8 cellular contexts compared by ENCODE assay signal in the genomic region with DNA sequence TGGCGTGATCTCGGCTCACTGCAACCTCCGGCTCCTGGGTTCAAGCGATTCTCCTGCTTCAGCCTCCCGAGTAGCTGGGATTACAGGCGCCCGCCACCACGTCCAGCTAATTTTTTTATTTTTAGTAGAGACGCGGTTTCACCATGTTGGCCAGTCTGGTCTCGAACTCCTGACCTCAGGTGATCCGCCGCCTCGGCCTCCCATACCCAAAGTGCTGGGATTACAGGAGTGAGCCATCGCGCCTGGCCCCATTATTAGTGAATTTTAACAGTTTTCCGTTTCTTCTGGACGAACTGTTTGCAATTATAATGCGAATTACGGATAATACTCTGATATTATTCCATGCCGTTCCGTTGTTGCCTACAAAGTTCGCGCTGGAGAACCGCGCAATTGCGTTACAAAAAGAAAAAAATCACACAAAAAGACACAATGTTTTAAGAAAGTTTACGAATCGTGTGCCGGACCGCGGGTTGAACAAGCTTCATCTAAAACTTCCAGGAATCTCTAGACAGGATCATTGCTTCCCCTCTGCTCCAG. TPM values are rescaled to one million over a fixed set of nuclear protein-coding genes. Genes with fewer than 3 reads are reported as not detected.
DNase-seq lines count a peak whose midpoint lies in the region; ATAC-seq, FAIRE-seq and TF ChIP-seq lines count a peak whose summit lies in the region.
"Not testable (repeated sequence)": the region's sequence is repeated elsewhere in the genome, so short reads cannot be mapped to it uniquely, and the experiment has no call there.
"Had no signal": no experiment of that assay in that cellular context is flagged by ENCODE, and none has a peak within 500 bp of the region (broad histone marks: within the 10 kb centered on the region; RNA-seq: fewer than 3 reads in every experiment).

No MANE protein-coding gene starts in this region.

- H2AK9ac ChIP-seq in IMR-90 (replicated peaks; ENCODE audit: low read depth, low read length, poor library complexity), result peak overlapping the region; percentile 60

- H4K8ac ChIP-seq in IMR-90 (ENCODE audit: low read depth in 2 of 2, low read length in 2 of 2), result peak overlapping the region; percentile 66 to 81

- in situ Hi-C loops in IMR-90 (cut with MboI; ENCODE audit: low sequenced_read_pairs), result not testable (repeated sequence)

- dilution Hi-C loops in IMR-90 (cut with HindIII; ENCODE audit: low sequenced_read_pairs, unreplicated experiment), result not testable (repeated sequence)

- peak overlapping the region; percentile 81 for H4K91ac ChIP-seq in IMR-90 (ENCODE audit: insufficient read depth, low read depth, low read length)

- FAIRE-seq in A549 (lab: Jason Lieb, UNC), result not testable (repeated sequence)

- not testable (repeated sequence) for H3K27me3 ChIP-seq in IMR-90 (ENCODE audit: control insufficient read depth, insufficient read depth, low read length); duodenal mucosa (ENCODE audit: control insufficient read depth in 1 of 2, insufficient read depth in 2 of 2, low read length in 2 of 2); layer of hippocampus (ENCODE audit: control insufficient read depth, insufficient read depth, low read length); psoas muscle (ENCODE audit: insufficient read depth in 3 of 3, low read length in 2 of 3)

- not testable (repeated sequence) for TF ChIP-seq CTCF in A549 (IDR thresholded peaks at IDR 0.05); IMR-90 (conservative IDR thresholded peaks at IDR 0.05; ENCODE audit: low read depth, low read length); activated CD8-positive, alpha-beta T cell treated with anti-CD3 and anti-CD28 coated beads for 36 hours (IDR thresholded peaks at IDR 0.05); psoas muscle (IDR thresholded peaks at IDR 0.05)

- intact Hi-C loops in IMR-90 (cut with micrococcal nuclease) (loop anchor here (2.0 kb wide), 2 partner anchors 19 to 63 kb away; no protein-coding TSS in a partner anchor), psoas muscle (cut with DNase I) (loop anchor here in 1 of 2 donors (2.0 kb wide), 1 partner anchor 29 kb away; no protein-coding TSS in a partner anchor)
- intact Hi-C loops in activated CD8-positive, alpha-beta T cell treated with anti-CD3 and anti-CD28 coated beads for 36 hours (cut with micrococcal nuclease), result not testable (repeated sequence)

- H3K36me3 ChIP-seq in IMR-90 (ENCODE audit: control insufficient read depth, insufficient read depth, low read length); duodenal mucosa (ENCODE audit: control insufficient read depth in 1 of 2, insufficient read depth in 2 of 2, low read length in 2 of 2): not testable (repeated sequence)
- peaks cover 0 to 17% of the 10 kb centered on the region in 2 donors for H3K36me3 ChIP-seq in psoas muscle (ENCODE audit: insufficient read depth in 1 of 2, low read depth in 1 of 2)

- ATAC-seq in A549; IMR-90 (ENCODE audit: low read depth); activated CD8-positive, alpha-beta T cell treated with anti-CD3 and anti-CD28 coated beads for 36 hours; psoas muscle: not testable (repeated sequence)

- H3K9me3 Mint-ChIP-seq in activated CD8-positive, alpha-beta T cell treated with anti-CD3 and anti-CD28 coated beads for 36 hours, result not testable (repeated sequence)

- peaks cover 36% of the 10 kb centered on the region for H3K36me3 Mint-ChIP-seq in activated CD8-positive, alpha-beta T cell treated with anti-CD3 and anti-CD28 coated beads for 36 hours (ENCODE audit: low read depth)

- peaks cover 32% of the 10 kb centered on the region for H3K4me1 ChIP-seq in A549
- not testable (repeated sequence) for H3K4me1 ChIP-seq in IMR-90 (ENCODE audit: control insufficient read depth, insufficient read depth, low read length)
- peaks cover 22 to 26% of the 10 kb centered on the region in 2 donors for H3K4me1 ChIP-seq in duodenal mucosa (ENCODE audit: control insufficient read depth in 1 of 2, insufficient read depth in 2 of 2, low read length in 2 of 2)
- H3K4me1 ChIP-seq in psoas muscle, result peaks cover 33% of the 10 kb centered on the region

- H3K56ac ChIP-seq in IMR-90 (ENCODE audit: extremely low read depth, insufficient read depth, low read length), result peak overlapping the region; percentile 89

- peaks cover 0 to 30% of the 10 kb centered on the region in 2 experiments; a peak in 2 of 4 replicates for H3K79me1 ChIP-seq in IMR-90 (ENCODE audit: low read depth in 1 of 2, low read length in 2 of 2)

- peak overlapping the region; percentile 94 for H3K23ac ChIP-seq in IMR-90 (ENCODE audit: low read depth, low read length)

- H3K14ac ChIP-seq in IMR-90 (replicated peaks; ENCODE audit: low read depth, low read length), result peak overlapping the region; percentile 92

- peak overlapping the region; percentile 57 for H3K4me2 ChIP-seq in A549
- H3K4me2 ChIP-seq in IMR-90 (ENCODE audit: low read depth, low read length), result peak overlapping the region; percentile 93

- H3K9ac ChIP-seq in IMR-90 (ENCODE audit: low read depth, low read length) (peak overlapping the region; percentile 91), duodenal mucosa (ENCODE audit: low read depth in 1 of 2, low read length in 2 of 2) (peak overlapping the region; percentile 61 to 93)

- not testable (repeated sequence) for TF ChIP-seq EP300 in A549 (IDR thresholded peaks at IDR 0.05)

- H3K27me3 Mint-ChIP-seq in activated CD8-positive, alpha-beta T cell treated with anti-CD3 and anti-CD28 coated beads for 36 hours, result not testable (repeated sequence)

- DNase-seq in A549 (ENCODE audit: low read depth in 1 of 2, low spot score in 1 of 2); IMR-90; activated CD8-positive, alpha-beta T cell treated with anti-CD3 and anti-CD28 coated beads for 36 hours; psoas muscle: not testable (repeated sequence)

- H4K5ac ChIP-seq in IMR-90 (ENCODE audit: low read depth, low read length), result peak overlapping the region; percentile 85

- H2BK5ac ChIP-seq in IMR-90 (ENCODE audit: low read depth, low read length, poor library complexity, severe bottlenecking), result peak overlapping the region; percentile 83

- peak overlapping the region; percentile 82 for H3K4me3 ChIP-seq in A549
- H3K4me3 ChIP-seq in IMR-90 (ENCODE audit: insufficient read depth, low read depth, low read length), result peak overlapping the region; percentile 67
- peak overlapping the region; percentile 88 to 93 for H3K4me3 ChIP-seq in duodenal mucosa (ENCODE audit: low read depth in 1 of 2, low read length in 2 of 2)
- H3K4me3 ChIP-seq in psoas muscle, result peak overlapping the region; percentile 100

- CTCF ChIA-PET in A549 (lab: Yijun Ruan, JAX) (interaction anchor here (0.8 kb wide), 1 partner anchor 48 kb away, joined by 6 read pairs; no protein-coding TSS in a partner anchor), IMR-90 (lab: Yijun Ruan, JAX) (interaction anchor here (0.6 to 0.9 kb wide), 2 partner anchors 20 to 138 kb away, joined by 3 read pairs; no protein-coding TSS in a partner anchor)
- CTCF ChIA-PET in activated CD8-positive, alpha-beta T cell treated with anti-CD3 and anti-CD28 coated beads for 36 hours (lab: Charles Lee), result interaction anchor here (0.6 to 2.4 kb wide), 6 partner anchors 18 to 134 kb away, joined by 3 to 9 read pairs (median 6); a partner anchor contains a TSS

- H2AK5ac ChIP-seq in IMR-90 (ENCODE audit: low read depth, low read length), result not testable (repeated sequence)

- H3K4ac ChIP-seq in IMR-90 (ENCODE audit: low read depth, low read length), result peak overlapping the region; percentile 82

- peak overlapping the region; percentile 90 for H3K27ac Mint-ChIP-seq in activated CD8-positive, alpha-beta T cell treated with anti-CD3 and anti-CD28 coated beads for 36 hours

- peaks cover 41% of the 10 kb centered on the region for H4K20me1 ChIP-seq in IMR-90 (ENCODE audit: insufficient read depth, low read length)

- WGBS in A549 (ENCODE audit: missing lambda C conversion rate), result 28% methylated on average over 32 of the region's 32 CpGs
- WGBS in IMR-90 (ENCODE audit: extremely low coverage in 2 of 2, insufficient read length in 1 of 2), 2 experiments, result 19% methylated on average over 13 of the region's 32 CpGs; no CpG with 5 or more reads in 1 of the 2 experiments
- 18 to 24% (median 20%) methylated on average over 32 of the region's 32 CpGs for WGBS in psoas muscle, 3 donors

- peaks cover 32% of the 10 kb centered on the region for H3K4me1 Mint-ChIP-seq in activated CD8-positive, alpha-beta T cell treated with anti-CD3 and anti-CD28 coated beads for 36 hours (ENCODE audit: low read depth)

- H3K18ac ChIP-seq in IMR-90 (ENCODE audit: low read depth, low read length), result peak overlapping the region; percentile 62

- not testable (repeated sequence) for H3K9me1 ChIP-seq in IMR-90 (ENCODE audit: insufficient read depth, low read length)

- POLR2A ChIA-PET in A549 (lab: Yijun Ruan, JAX), result interaction anchor here (0.6 to 2.3 kb wide), 13 partner anchors 12 to 141 kb away, joined by 3 to 19 read pairs (median 3); a partner anchor contains a TSS
- POLR2A ChIA-PET in IMR-90 (lab: Charles Lee; ENCODE audit: unreplicated experiment), result interaction anchor here (0.6 kb wide), 1 partner anchor 31 kb away, joined by 3 read pairs; no protein-coding TSS in a partner anchor
- POLR2A ChIA-PET in activated CD8-positive, alpha-beta T cell treated with anti-CD3 and anti-CD28 coated beads for 36 hours (lab: Charles Lee), result interaction anchor here (0.6 to 3.5 kb wide), 12 partner anchors 9 to 71 kb away, joined by 3 to 13 read pairs (median 4); a partner anchor contains a TSS

- not testable (repeated sequence) for H3K9me3 ChIP-seq in A549; IMR-90 (ENCODE audit: control insufficient read depth, insufficient read depth, low read length); duodenal mucosa (ENCODE audit: control insufficient read depth in 1 of 2, low read length in 2 of 2); psoas muscle

- not testable (repeated sequence) for TF ChIP-seq POLR2A in A549 (IDR thresholded peaks at IDR 0.05; ENCODE audit: low read length); IMR-90 (IDR thresholded peaks at IDR 0.05; ENCODE audit: low read depth, low read length)

- peak overlapping the region; percentile 96 for H2AFZ ChIP-seq in IMR-90 (replicated peaks; ENCODE audit: low read length, poor library complexity)

- H2BK20ac ChIP-seq in IMR-90 (ENCODE audit: low read depth, low read length), result not testable (repeated sequence)

- H2BK120ac ChIP-seq in IMR-90 (ENCODE audit: low read depth, low read length), result peak overlapping the region; percentile 45

- not testable (repeated sequence) for TF ChIP-seq RAD21 in A549 (conservative IDR thresholded peaks at IDR 0.05 in 1 of 2, IDR thresholded peaks at IDR 0.05 in 1 of 2); IMR-90 (IDR thresholded peaks at IDR 0.05; ENCODE audit: low read length)

- H2BK15ac ChIP-seq in IMR-90 (ENCODE audit: low read depth, low read length), result peak overlapping the region; percentile 21; the same call in 2 of the 3 replicates

- H3K4me3 Mint-ChIP-seq in activated CD8-positive, alpha-beta T cell treated with anti-CD3 and anti-CD28 coated beads for 36 hours, result peak overlapping the region; percentile 95

- BruUV-seq in IMR-90 (replicated peaks; lab: Mats Ljungman, UMichigan), result not testable (repeated sequence)

- H3K27ac ChIP-seq in A549 (peak overlapping the region; percentile 63 to 99), IMR-90 (ENCODE audit: insufficient read depth, low read length) (peak overlapping the region; percentile 82), duodenal mucosa (ENCODE audit: low read depth, low read length) (peak overlapping the region; percentile 92), layer of hippocampus (ENCODE audit: low read depth, low read length) (peak overlapping the region; percentile 78), psoas muscle (peak overlapping the region; percentile 99)

RNA-seq across cellular contexts. Expression of a gene that starts 0.6 kb away (rescaled TPM):
- polyA plus RNA-seq in A549 (2011; rRNA removed) (94.1 and 168 TPM in 2 replicates), A549 (2017; fragmentation: RNase III; extraction: RNeasy Plus Mini Kit Qiagen cat#74134 plus additional on column Dnase treatment) (334 to 352 TPM (median 348 TPM) in 3 replicates), IMR-90 (2012; rRNA removed) (197 and 249 TPM in 2 replicates), psoas muscle (100 to 1,000 TPM in 2 of 3 donors, 10 to 100 TPM in 1; 53.2 to 146 (median 118) TPM)
- polyA plus RNA-seq in A549 (2012; cell fraction: cytosol; rRNA removed), result 354 and 442 TPM in 2 replicates
- polyA plus RNA-seq in A549 (2012; cell fraction: nucleus; rRNA removed), result 454 and 781 TPM in 2 replicates
- 44.2 and 49.0 TPM in 2 replicates for polyA minus RNA-seq in A549 (2011; rRNA and poly(A)+ RNA removed)
- total RNA-seq in IMR-90 (2012; rRNA removed) (75.6 and 90.5 TPM in 2 replicates), psoas muscle (10 to 100 TPM; 73.2 to 92.2 (median 84.1) TPM)
- 223 and 344 TPM in 2 replicates for polyA plus RNA-seq in IMR-90 (2012; cell fraction: cytosol; rRNA removed)
- 124 and 380 TPM in 2 replicates for polyA plus RNA-seq in IMR-90 (2012; cell fraction: nucleus; rRNA removed; ENCODE audit: low replicate concordance)
- 100 to 1,000 TPM; 242 to 254 TPM for total RNA-seq in activated CD8-positive, alpha-beta T cell treated with anti-CD3 and anti-CD28 coated beads for 36 hours

RNA-seq across cellular contexts. Expression of a gene that starts 31.1 kb away (rescaled TPM):
- polyA plus RNA-seq in A549 (2011; rRNA removed) (12.4 and 12.8 TPM in 2 replicates), A549 (2017; fragmentation: RNase III; extraction: RNeasy Plus Mini Kit Qiagen cat#74134 plus additional on column Dnase treatment) (13.1 to 15.3 TPM (median 13.2 TPM) in 3 replicates), IMR-90 (2012; rRNA removed) (33.8 and 39.1 TPM in 2 replicates), psoas muscle (10 to 100 TPM; 32.8 to 55.6 (median 48.9) TPM)
- polyA plus RNA-seq in A549 (2012; cell fraction: cytosol; rRNA removed), result 20.7 and 33.3 TPM in 2 replicates
- polyA plus RNA-seq in A549 (2012; cell fraction: nucleus; rRNA removed), result 33.1 and 33.6 TPM in 2 replicates
- 16.7 and 27.6 TPM in 2 replicates for polyA minus RNA-seq in A549 (2011; rRNA and poly(A)+ RNA removed)
- total RNA-seq in IMR-90 (2012; rRNA removed) (48.6 and 58.8 TPM in 2 replicates), psoas muscle (10 to 100 TPM; 47.7 to 56.0 (median 52.2) TPM)
- 13.0 and 59.2 TPM in 2 replicates for polyA plus RNA-seq in IMR-90 (2012; cell fraction: cytosol; rRNA removed)
- polyA plus RNA-seq in IMR-90 (2012; cell fraction: nucleus; rRNA removed; ENCODE audit: low replicate concordance), result 29.7 and 55.1 TPM in 2 replicates
- total RNA-seq in activated CD8-positive, alpha-beta T cell treated with anti-CD3 and anti-CD28 coated beads for 36 hours, result 1 to 10 TPM; 8.0 to 8.6 TPM

RNA-seq across cellular contexts. Expression of a gene that starts 54.0 kb away (rescaled TPM):
- polyA plus RNA-seq in A549 (2011; rRNA removed) (22.3 and 25.1 TPM in 2 replicates), A549 (2017; fragmentation: RNase III; extraction: RNeasy Plus Mini Kit Qiagen cat#74134 plus additional on column Dnase treatment) (86.7 to 95.7 TPM (median 93.7 TPM) in 3 replicates), IMR-90 (2012; rRNA removed) (117 and 120 TPM in 2 replicates), psoas muscle (10 to 100 TPM; 43.9 to 59.9 (median 56.9) TPM)
- 122 and 146 TPM in 2 replicates for polyA plus RNA-seq in A549 (2012; cell fraction: cytosol; rRNA removed)
- 143 and 192 TPM in 2 replicates for polyA plus RNA-seq in A549 (2012; cell fraction: nucleus; rRNA removed)
- polyA minus RNA-seq in A549 (2011; rRNA and poly(A)+ RNA removed), result 15.8 and 24.0 TPM in 2 replicates
- total RNA-seq in IMR-90 (2012; rRNA removed) (8.2 and 12.2 TPM in 2 replicates), psoas muscle (100 to 1,000 TPM in 1 of 4 donors, 10 to 100 TPM in 3; 77.1 to 130 (median 82.2) TPM)
- polyA plus RNA-seq in IMR-90 (2012; cell fraction: cytosol; rRNA removed), result 49.1 and 143 TPM in 2 replicates
- 189 and 288 TPM in 2 replicates for polyA plus RNA-seq in IMR-90 (2012; cell fraction: nucleus; rRNA removed; ENCODE audit: low replicate concordance)
- total RNA-seq in activated CD8-positive, alpha-beta T cell treated with anti-CD3 and anti-CD28 coated beads for 36 hours, result 10 to 100 TPM; 74.3 to 77.4 TPM

RNA-seq across cellular contexts. Expression of a gene that starts 58.2 kb away (rescaled TPM):
- 0.07 TPM in 1 of 2 replicates, not detected in the other for polyA plus RNA-seq in A549 (2011; rRNA removed)
- polyA plus RNA-seq in A549 (2012; cell fraction: cytosol; rRNA removed), result 0.05 TPM in 2 replicates
- polyA plus RNA-seq in A549 (2012; cell fraction: nucleus; rRNA removed), result 0.49 and 0.56 TPM in 2 replicates
- polyA plus RNA-seq in A549 (2017; fragmentation: RNase III; extraction: RNeasy Plus Mini Kit Qiagen cat#74134 plus additional on column Dnase treatment), result 0.08 to 0.28 TPM (median 0.13 TPM) in 3 replicates
- polyA minus RNA-seq in A549 (2011; rRNA and poly(A)+ RNA removed), result not detected in 2 replicates
- not detected in 2 replicates for total RNA-seq in IMR-90 (2012; rRNA removed)
- polyA plus RNA-seq in IMR-90 (2012; rRNA removed), result 0.09 TPM in 2 replicates
- polyA plus RNA-seq in IMR-90 (2012; cell fraction: cytosol; rRNA removed), result 0.02 TPM in 1 of 2 replicates, not detected in the other
- 0.66 and 0.70 TPM in 2 replicates for polyA plus RNA-seq in IMR-90 (2012; cell fraction: nucleus; rRNA removed; ENCODE audit: low replicate concordance)
- total RNA-seq in activated CD8-positive, alpha-beta T cell treated with anti-CD3 and anti-CD28 coated beads for 36 hours, result 1 to 10 TPM in 1 of 2 experiments, under 1 TPM in 1; 0.74 to 1.1 TPM
- total RNA-seq in psoas muscle, result under 1 TPM; 0.22 to 0.65 (median 0.49) TPM
- polyA plus RNA-seq in psoas muscle, result under 1 TPM in 2 of 3 donors, not detected in 1; 0.27 to 0.29 TPM
- total RNA-seq: A172, lung microvascular endothelial cell had no signal
